In genomic region chr12:54214553-54215374, GRCh38 we compare ENCODE assay signal across 8 cellular contexts. TPM values are rescaled to one million over a fixed set of nuclear protein-coding genes. Genes with fewer than 3 reads are reported as not detected.
A peak's percentile ranks its signal among the peaks of the same experiment; 100 is the strongest.
DNase-seq lines count a peak whose midpoint lies in the region; ATAC-seq and TF ChIP-seq lines count a peak whose summit lies in the region.

No MANE protein-coding gene starts in this region.

- no peaks in the 10 kb centered on the region for H3K9me3 Mint-ChIP-seq in effector memory CD8-positive, alpha-beta T cell
- H3K9me3 Mint-ChIP-seq in mesothelial cell of epicardium = no peaks in the 10 kb centered on the region

- TF ChIP-seq CTCF in mesothelial cell of epicardium (IDR thresholded peaks at IDR 0.05; ENCODE audit: unreplicated experiment) = peak; percentile 96

- ATAC-seq in GM21529 (IDR thresholded peaks at IDR 0.05; ENCODE audit: unreplicated experiment) = peak; percentile 85
- peak; percentile 88 for ATAC-seq in effector memory CD8-positive, alpha-beta T cell (replicated peaks)

- peak; percentile 85 for DNase-seq in DMS114 treated with DMSO at 0.1 percent for 48 hours (lab: John Stamatoyannopoulos, UW; ENCODE audit: unreplicated experiment)
- DNase-seq in HuH-7 (ENCODE audit: low spot score) = peak; percentile 83
- DNase-seq in NOMO-1 treated with DMSO at 0.1 percent for 48 hours (lab: John Stamatoyannopoulos, UW; ENCODE audit: unreplicated experiment) = peak; percentile 90
- peak; percentile 78 to 81 for DNase-seq in activated CD8-positive, alpha-beta memory T cell treated with anti-CD3 and anti-CD28 coated beads for 4 hours (ENCODE audit: low read depth in 2 of 2)
- DNase-seq in effector memory CD8-positive, alpha-beta T cell = peak; percentile 90 to 91 (median 90)
- peak; percentile 87 to 93 for DNase-seq in mesothelial cell of epicardium (ENCODE audit: low spot score in 2 of 2, unreplicated experiment in 2 of 2)
- peak; percentile 86 to 87 for DNase-seq in stimulated activated CD8-positive, alpha-beta memory T cell treated with anti-CD3 and anti-CD28 coated beads, Interleukin-2, amount 100 ng/mL, for 48 hours (ENCODE audit: low read depth in 2 of 2)

- peaks cover 10% of the 10 kb centered on the region for H3K36me3 Mint-ChIP-seq in effector memory CD8-positive, alpha-beta T cell (ENCODE audit: insufficient read depth)
- H3K36me3 Mint-ChIP-seq in mesothelial cell of epicardium = no peaks in the 10 kb centered on the region

- peak overlapping the region; percentile 83 to 93 for H3K4me3 Mint-ChIP-seq in effector memory CD8-positive, alpha-beta T cell
- H3K4me3 Mint-ChIP-seq in mesothelial cell of epicardium = no peak overlapping the region

- peak overlapping the region in 1 of 2 donors; percentile 19 for H3K27ac Mint-ChIP-seq in effector memory CD8-positive, alpha-beta T cell
- no peak overlapping the region for H3K27ac Mint-ChIP-seq in mesothelial cell of epicardium

- H3K27me3 Mint-ChIP-seq in effector memory CD8-positive, alpha-beta T cell = peaks cover 13 to 43% of the 10 kb centered on the region in 2 donors
- peaks cover 23% of the 10 kb centered on the region for H3K27me3 Mint-ChIP-seq in mesothelial cell of epicardium (ENCODE audit: low read depth)

- peaks cover 21 to 34% of the 10 kb centered on the region in 2 donors for H3K4me1 Mint-ChIP-seq in effector memory CD8-positive, alpha-beta T cell (ENCODE audit: low read depth in 2 of 2)
- H3K4me1 Mint-ChIP-seq in mesothelial cell of epicardium = peaks cover 36% of the 10 kb centered on the region

RNA-seq across cellular contexts. Expression of gene SMUG1, which starts 26.0 kb away (rescaled TPM):
- total RNA-seq in mesothelial cell of epicardium = 39.5 to 47.1 TPM (median 46.1 TPM) in 3 replicates

Comparison
In these comparisons a context has a peak if more than half of its experiments do, and no peak if none do; other contexts are left out.
1. Peak in every context shown above with its lines: DNase-seq and ATAC-seq.